1 cellular context compared by ENCODE assay signal in the genomic region with DNA sequence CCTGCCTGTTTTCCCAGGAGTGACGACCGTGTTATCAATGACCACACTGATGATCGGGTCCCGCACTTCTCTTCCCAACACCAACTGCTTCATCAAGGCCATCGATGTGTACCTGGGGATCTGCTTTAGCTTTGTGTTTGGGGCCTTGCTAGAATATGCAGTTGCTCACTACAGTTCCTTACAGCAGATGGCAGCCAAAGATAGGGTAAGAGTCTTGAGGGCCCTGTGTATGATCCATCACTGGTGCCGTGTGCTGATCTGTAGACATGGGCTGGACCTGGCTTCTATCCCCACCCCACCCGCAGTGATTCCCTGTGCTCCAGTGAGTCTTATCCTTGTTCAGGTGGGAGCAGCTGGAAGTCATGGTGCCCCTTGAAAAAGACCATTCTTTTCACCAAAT.
TF ChIP-seq lines count a peak whose summit lies in the region.

No MANE protein-coding gene starts in this region.

TF ChIP-seq in H1, 55 proteins besides CTCF, POLR2A, EP300 and RAD21:
- TF ChIP-seq GTF2F1 (IDR thresholded peaks at IDR 0.05; ENCODE audit: borderline replicate concordance, low read depth, low read length): no peak
- TF ChIP-seq KDM5A (IDR thresholded peaks at IDR 0.05; ENCODE audit: low read length): no peak
- no peak for TF ChIP-seq ZNF274 (IDR thresholded peaks at IDR 0.05; ENCODE audit: borderline replicate concordance, extremely low read depth, low read length)
- no peak for TF ChIP-seq EGR1 (IDR thresholded peaks at IDR 0.05; ENCODE audit: borderline replicate concordance, low read depth, low read length)
- no peak for TF ChIP-seq KDM1A (IDR thresholded peaks at IDR 0.05; ENCODE audit: borderline replicate concordance, low read length)
- no peak for TF ChIP-seq NANOG (IDR thresholded peaks at IDR 0.05; ENCODE audit: insufficient read depth, low read depth, low read length, poor library complexity, severe bottlenecking)
- TF ChIP-seq NRF1 (IDR thresholded peaks at IDR 0.05; ENCODE audit: low read depth, low read length): no peak
- TF ChIP-seq, protein P1, sequence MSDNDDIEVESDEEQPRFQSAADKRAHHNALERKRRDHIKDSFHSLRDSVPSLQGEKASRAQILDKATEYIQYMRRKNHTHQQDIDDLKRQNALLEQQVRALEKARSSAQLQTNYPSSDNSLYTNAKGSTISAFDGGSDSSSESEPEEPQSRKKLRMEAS (IDR thresholded peaks at IDR 0.05): no peak
- TF ChIP-seq SAP30 (IDR thresholded peaks at IDR 0.05; ENCODE audit: insufficient read depth, insufficient replicate concordance, low read length): no peak
- no peak for TF ChIP-seq BRCA1 (IDR thresholded peaks at IDR 0.05; ENCODE audit: low read depth, low read length)
- no peak for TF ChIP-seq BCL11A (IDR thresholded peaks at IDR 0.05; ENCODE audit: low read depth in 2 of 2, low read length in 2 of 2)
- TF ChIP-seq POLR2AphosphoS5 (IDR thresholded peaks at IDR 0.05; ENCODE audit: low read depth, low read length): no peak
- TF ChIP-seq FOSL1 (IDR thresholded peaks at IDR 0.05; ENCODE audit: insufficient read depth, low read depth, low read length): no peak
- TF ChIP-seq CBX5 (IDR thresholded peaks at IDR 0.05; ENCODE audit: low read depth, low read length): no peak
- no peak for TF ChIP-seq HDAC2 (IDR thresholded peaks at IDR 0.05; ENCODE audit: borderline replicate concordance in 1 of 2, low read depth in 2 of 2, low read length in 2 of 2)
